Comparison of ENCODE assay signal across 16 cellular contexts in the genomic region with DNA sequence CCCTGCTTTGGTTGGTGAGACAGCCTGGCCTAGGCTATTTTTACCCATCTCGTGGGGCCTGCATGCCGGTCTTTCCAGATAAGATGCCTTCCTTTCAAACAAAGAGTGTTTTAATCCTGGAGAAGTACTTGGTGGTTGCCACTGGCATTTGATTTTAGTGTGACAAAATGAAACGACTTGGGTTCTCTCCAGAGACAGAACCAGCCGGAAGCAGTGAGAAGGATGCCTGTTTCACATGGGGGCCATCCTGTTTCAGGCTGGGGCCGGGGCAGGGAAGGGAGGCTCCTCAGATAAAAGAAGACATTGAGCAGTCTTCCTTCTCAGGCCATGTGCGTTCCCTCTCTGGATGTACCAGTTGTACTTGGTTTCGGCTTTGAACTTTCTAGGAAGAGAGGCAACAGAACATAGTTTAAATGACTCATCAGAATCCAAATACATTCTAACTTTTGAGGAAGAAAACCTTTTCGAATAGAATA.
DNase-seq lines count a peak whose midpoint lies in the region; ATAC-seq, FAIRE-seq and TF ChIP-seq lines count a peak whose summit lies in the region.
"Had no signal": no experiment of that assay in that cellular context is flagged by ENCODE, and none has a peak within 500 bp of the region (broad histone marks: within the 10 kb centered on the region; RNA-seq: fewer than 3 reads in every experiment).

No MANE protein-coding gene starts in this region.

- H3K79me2 ChIP-seq in K562 (ENCODE audit: control insufficient read depth, insufficient read depth, low read length): no peaks in the 10 kb centered on the region

- H3K36me3 ChIP-seq in K562 (ENCODE audit: control insufficient read depth, insufficient read depth, low read length) (no peaks in the 10 kb centered on the region), heart left ventricle (peaks cover 0 to 5% (median under 1%) of the 10 kb centered on the region in 9 donors), prostate gland (no peaks in the 10 kb centered on the region)
- H3K36me3 ChIP-seq: neural progenitor cell had no signal

- no peaks in the 10 kb centered on the region for H3K9me1 ChIP-seq in K562 (ENCODE audit: control insufficient read depth, insufficient read depth, low read length)

- TF ChIP-seq POLR2A in K562 (conservative IDR thresholded peaks at IDR 0.05) (no peak), heart left ventricle (IDR thresholded peaks at IDR 0.05) (no peak), prostate gland (IDR thresholded peaks at IDR 0.05) (no peak)

- no peak for TF ChIP-seq RAD21 in K562 (CRISPR knock-in tag; conservative IDR thresholded peaks at IDR 0.05 in 1 of 2, IDR thresholded peaks at IDR 0.05 in 1 of 2)

- H3K9ac ChIP-seq in K562 (ENCODE audit: insufficient read depth in 1 of 2, low read depth in 2 of 2, low read length in 2 of 2): no peak overlapping the region
- H3K9ac ChIP-seq: neural progenitor cell had no signal

- CTCF ChIA-PET in K562 (lab: Yijun Ruan, JAX; ENCODE audit: low intra/inter-chr PET ratio): no interaction called here

- H3K27ac ChIP-seq in K562 (ENCODE audit: extremely low read depth, low read depth, low read length): no peak overlapping the region
- H3K27ac ChIP-seq in heart left ventricle: peak overlapping the region; percentile 40 to 87 (median 72)
- H3K27ac ChIP-seq in prostate gland: no peak overlapping the region
- H3K27ac ChIP-seq: neural progenitor cell had no signal

- FAIRE-seq in K562 (lab: Jason Lieb, UNC): no peak

- peaks cover 0 to 19% of the 10 kb centered on the region in 2 experiments; a peak in 2 of 5 replicates for H3K4me1 ChIP-seq in K562 (replicated peaks in 1 of 2; ENCODE audit: control insufficient read depth in 2 of 2, insufficient read depth in 2 of 2, low read length in 2 of 2)
- peaks cover 0 to 57% (median 36%) of the 10 kb centered on the region in 12 donors for H3K4me1 ChIP-seq in heart left ventricle
- no peaks in the 10 kb centered on the region for H3K4me1 ChIP-seq in prostate gland (replicated peaks)
- H3K4me1 ChIP-seq: neural progenitor cell had no signal

- ATAC-seq in K562 (no peak), heart left ventricle (peak; percentile 53 to 76 (median 66)), GM18870 (IDR thresholded peaks at IDR 0.05; ENCODE audit: unreplicated experiment) (no peak), HG03280 (IDR thresholded peaks at IDR 0.05; ENCODE audit: unreplicated experiment) (no peak)
- ATAC-seq: activated naive CD8-positive, alpha-beta T cell treated with anti-CD3 and anti-CD28 coated beads, Interleukin-2, amount 50 U/mL, for 24 hours had no signal

- no peaks in the 10 kb centered on the region for H4K20me1 ChIP-seq in K562 (replicated peaks; ENCODE audit: control insufficient read depth, insufficient read depth, low read length)

- no TSS peak for BruUV-seq in K562 (replicated peaks; lab: Mats Ljungman, UMichigan)

- intact Hi-C loops in K562 (cut with micrococcal nuclease): loop anchor here (5.0 kb wide), 1 partner anchor 628 kb away; no protein-coding TSS in a partner anchor
- intact Hi-C loops in heart left ventricle (cut with DNase I): loop anchor here (2.0 to 10.0 kb wide), 16 partner anchors 65 to 818 kb away; a partner anchor contains a TSS
- intact Hi-C loops in prostate gland (cut with DNase I): loop anchor here (5.0 kb wide), 4 partner anchors 83 to 818 kb away; no protein-coding TSS in a partner anchor

- H3K4me3 ChIP-seq in K562 (no peak overlapping the region), heart left ventricle (no peak overlapping the region), prostate gland (no peak overlapping the region)
- H3K4me3 ChIP-seq: neural progenitor cell had no signal

- TF ChIP-seq CTCF in K562 (IDR thresholded peaks at IDR 0.05 in 2 of 3, conservative IDR thresholded peaks at IDR 0.05 in 1 of 3; ENCODE audit: insufficient read depth in 2 of 3, low read depth in 1 of 3, low read length in 3 of 3): no peak
- no peak for TF ChIP-seq CTCF in heart left ventricle (IDR thresholded peaks at IDR 0.05)
- TF ChIP-seq CTCF in prostate gland (IDR thresholded peaks at IDR 0.05): no peak

- in situ Hi-C loops in K562 (cut with MboI): no loop called here

- H3K9me3 ChIP-seq in K562 (replicated peaks; ENCODE audit: control insufficient read depth, insufficient read depth, low read depth, low read length): no peaks in the 10 kb centered on the region
- H3K9me3 ChIP-seq in heart left ventricle: no peaks in the 10 kb centered on the region
- H3K9me3 ChIP-seq in prostate gland: no peaks in the 10 kb centered on the region

- POLR2A ChIA-PET in K562 (lab: Yijun Ruan, JAX): no interaction called here

- WGBS in K562 (ENCODE audit: insufficient coverage, low coverage, missing lambda C conversion rate): 28% methylated on average over 8 of the region's 8 CpGs
- WGBS in heart left ventricle, 4 donors: 32 to 43% (median 38%) methylated on average over 8 of the region's 8 CpGs
- WGBS in prostate gland: 82% methylated on average over 8 of the region's 8 CpGs

- H3K4me2 ChIP-seq in K562 (ENCODE audit: insufficient read depth, low read length): no peak overlapping the region
- H3K4me2 ChIP-seq: neural progenitor cell had no signal

- peaks cover 10 to 23% of the 10 kb centered on the region in 2 experiments for H3K27me3 ChIP-seq in K562 (ENCODE audit: control insufficient read depth in 2 of 2, insufficient read depth in 2 of 2, low read length in 2 of 2)
- no peaks in the 10 kb centered on the region for H3K27me3 ChIP-seq in heart left ventricle
- no peaks in the 10 kb centered on the region for H3K27me3 ChIP-seq in prostate gland (replicated peaks; ENCODE audit: insufficient read depth)
- H3K27me3 ChIP-seq: neural progenitor cell had no signal

- peak overlapping the region; percentile 58 for H2AFZ ChIP-seq in K562 (ENCODE audit: low read depth, low read length)
- H2AFZ ChIP-seq: neural progenitor cell had no signal

- TF ChIP-seq EP300 in K562 (IDR thresholded peaks at IDR 0.05; ENCODE audit: low read length): no peak

- DNase-seq in K562 (ENCODE audit: extremely low read depth in 1 of 4, low spot score in 3 of 4) (peak in 1 of 4 experiments; percentile 26), heart left ventricle (peak in 4 of 5 donors; percentile 38 to 61 (median 47)), mucosa of gallbladder (ENCODE audit: low spot score) (peak; percentile 11), prostate gland (ENCODE audit: low spot score) (no peak)
- DNase-seq in stimulated activated CD4-positive, alpha-beta T cell treated with anti-CD3 and anti-CD28 coated beads, Interleukin-2, amount 100 ng/mL, for 24 hours: no peak
- DNase-seq: activated CD4-positive, alpha-beta T cell treated with anti-CD3 and anti-CD28 coated beads, Interleukin-2, amount 10 ng/mL, durations not matched to agents 24 days and 14 days; activated naive CD8-positive, alpha-beta T cell treated with anti-CD3 and anti-CD28 coated beads, Interleukin-2, amount 50 U/mL, for 24 hours; cerebellar nuclear complex; effector memory CD4-positive, alpha-beta T cell; KG1; NCI-H2081; NCI-H524 treated with DMSO at 0.1 percent for 48 hours; SW 1271 had no signal

TF ChIP-seq in K562, 482 proteins besides CTCF, POLR2A, EP300 and RAD21 (continues in another document):
- TF ChIP-seq MEF2D (tag; conservative IDR thresholded peaks at IDR 0.05; ENCODE audit: low read depth) (peak; percentile 65; the same call in 1 of the 2 replicates), ZNF316 (IDR thresholded peaks at IDR 0.05) (peak; percentile 32), ZBED1 (IDR thresholded peaks at IDR 0.05) (no peak), ZNF347 (CRISPR knock-in tag; IDR thresholded peaks at IDR 0.05; ENCODE audit: low read depth) (no peak), ZNF408 (CRISPR knock-in tag; IDR thresholded peaks at IDR 0.05; ENCODE audit: low read depth) (no peak), FIP1L1 (IDR thresholded peaks at IDR 0.05; ENCODE audit: low read depth, low read length, poor library complexity, severe bottlenecking) (no peak), NFE2 (IDR thresholded peaks at IDR 0.05; ENCODE audit: low read depth) (peak; percentile 31; the same call in 1 of the 2 replicates), CCAR2 (IDR thresholded peaks at IDR 0.05; ENCODE audit: low read depth, low read length) (no peak), ZNF644 (tag; IDR thresholded peaks at IDR 0.05; ENCODE audit: low read depth) (no peak), ZZZ3 (IDR thresholded peaks at IDR 0.05) (no peak), ZNF699 (CRISPR knock-in tag; IDR thresholded peaks at IDR 0.05; ENCODE audit: insufficient replicate concordance) (no peak), RNF2 (IDR thresholded peaks at IDR 0.05) (no peak), MEF2A (IDR thresholded peaks at IDR 0.05; ENCODE audit: control insufficient read depth, low read depth, low read length) (peak; percentile 80)
- TF ChIP-seq, protein P1, sequence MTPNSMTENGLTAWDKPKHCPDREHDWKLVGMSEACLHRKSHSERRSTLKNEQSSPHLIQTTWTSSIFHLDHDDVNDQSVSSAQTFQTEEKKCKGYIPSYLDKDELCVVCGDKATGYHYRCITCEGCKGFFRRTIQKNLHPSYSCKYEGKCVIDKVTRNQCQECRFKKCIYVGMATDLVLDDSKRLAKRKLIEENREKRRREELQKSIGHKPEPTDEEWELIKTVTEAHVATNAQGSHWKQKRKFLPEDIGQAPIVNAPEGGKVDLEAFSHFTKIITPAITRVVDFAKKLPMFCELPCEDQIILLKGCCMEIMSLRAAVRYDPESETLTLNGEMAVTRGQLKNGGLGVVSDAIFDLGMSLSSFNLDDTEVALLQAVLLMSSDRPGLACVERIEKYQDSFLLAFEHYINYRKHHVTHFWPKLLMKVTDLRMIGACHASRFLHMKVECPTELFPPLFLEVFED (CRISPR knock-in tag; conservative IDR thresholded peaks at IDR 0.05): no peak
- TF ChIP-seq, protein P2, sequence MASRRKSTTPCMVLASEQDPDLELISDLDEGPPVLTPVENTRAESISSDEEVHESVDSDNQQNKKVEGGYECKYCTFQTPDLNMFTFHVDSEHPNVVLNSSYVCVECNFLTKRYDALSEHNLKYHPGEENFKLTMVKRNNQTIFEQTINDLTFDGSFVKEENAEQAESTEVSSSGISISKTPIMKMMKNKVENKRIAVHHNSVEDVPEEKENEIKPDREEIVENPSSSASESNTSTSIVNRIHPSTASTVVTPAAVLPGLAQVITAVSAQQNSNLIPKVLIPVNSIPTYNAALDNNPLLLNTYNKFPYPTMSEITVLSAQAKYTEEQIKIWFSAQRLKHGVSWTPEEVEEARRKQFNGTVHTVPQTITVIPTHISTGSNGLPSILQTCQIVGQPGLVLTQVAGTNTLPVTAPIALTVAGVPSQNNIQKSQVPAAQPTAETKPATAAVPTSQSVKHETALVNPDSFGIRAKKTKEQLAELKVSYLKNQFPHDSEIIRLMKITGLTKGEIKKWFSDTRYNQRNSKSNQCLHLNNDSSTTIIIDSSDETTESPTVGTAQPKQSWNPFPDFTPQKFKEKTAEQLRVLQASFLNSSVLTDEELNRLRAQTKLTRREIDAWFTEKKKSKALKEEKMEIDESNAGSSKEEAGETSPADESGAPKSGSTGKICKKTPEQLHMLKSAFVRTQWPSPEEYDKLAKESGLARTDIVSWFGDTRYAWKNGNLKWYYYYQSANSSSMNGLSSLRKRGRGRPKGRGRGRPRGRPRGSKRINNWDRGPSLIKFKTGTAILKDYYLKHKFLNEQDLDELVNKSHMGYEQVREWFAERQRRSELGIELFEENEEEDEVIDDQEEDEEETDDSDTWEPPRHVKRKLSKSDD (conservative IDR thresholded peaks at IDR 0.05; ENCODE audit: low read length): no peak

Comparison
In these comparisons a context has a peak if more than half of its experiments do, and no peak if none do; other contexts are left out.
1. ATAC-seq: peak in heart left ventricle (4 of 4); none in K562 (single experiment), GM18870 (single experiment) and HG03280 (single experiment).
2. DNase-seq: peak in heart left ventricle (4 of 5) and mucosa of gallbladder (single experiment); none in stimulated activated CD4-positive, alpha-beta T cell treated with anti-CD3 and anti-CD28 coated beads, Interleukin-2, amount 100 ng/mL, for 24 hours (0 of 2) and prostate gland (single experiment).
3. H3K27ac ChIP-seq: peak in heart left ventricle (12 of 12); none in K562 (single experiment) and prostate gland (0 of 2).